In genomic region chr17:78139861-78140168, GRCh38 we compare ENCODE assay signal across 12 cellular contexts. TPM values are rescaled to one million over a fixed set of nuclear protein-coding genes. Genes with fewer than 3 reads are reported as not detected.
DNase-seq lines count a peak whose midpoint lies in the region; ATAC-seq and TF ChIP-seq lines count a peak whose summit lies in the region.
"Not testable (repeated sequence)": the region's sequence is repeated elsewhere in the genome, so short reads cannot be mapped to it uniquely, and the experiment has no call there.
"Had no signal": no experiment of that assay in that cellular context is flagged by ENCODE, and none has a peak within 500 bp of the region (broad histone marks: within the 10 kb centered on the region; RNA-seq: fewer than 3 reads in every experiment).

No MANE protein-coding gene starts in this region.

- H3K9me3 Mint-ChIP-seq in WTC11; activated naive CD4-positive, alpha-beta T cell treated with anti-CD3 and anti-CD28 coated beads, Interleukin-2, amount 50 U/mL, for 24 hours: not testable (repeated sequence)

- H3K9me3 ChIP-seq in HEK293 (ENCODE audit: control insufficient read depth, insufficient read depth, low read depth, low read length); iPS-15b (ENCODE audit: control insufficient read depth, insufficient read depth, low read length); neuronal stem cell (replicated peaks in 1 of 2; ENCODE audit: control insufficient read depth in 2 of 2, insufficient read depth in 1 of 2, low read depth in 1 of 2, low read length in 2 of 2): not testable (repeated sequence)

- H3K23ac ChIP-seq in neuronal stem cell (ENCODE audit: low read depth, low read length, poor library complexity) = not testable (repeated sequence)

- H4K91ac ChIP-seq in neuronal stem cell (ENCODE audit: low read depth, low read length, poor library complexity) = not testable (repeated sequence)

- H3K4me3 ChIP-seq in HEK293 (ENCODE audit: low read depth, low read length); neuronal stem cell (ENCODE audit: low read length in 2 of 2): not testable (repeated sequence)
- peak overlapping the region; percentile 8 for H3K4me3 ChIP-seq in iPS-15b (ENCODE audit: low read depth, low read length)

- not testable (repeated sequence) for H2BK12ac ChIP-seq in neuronal stem cell (ENCODE audit: low read length)

- not testable (repeated sequence) for H3K36me3 ChIP-seq in HEK293 (ENCODE audit: control insufficient read depth in 2 of 2, insufficient read depth in 1 of 2, low read length in 2 of 2); iPS-15b (ENCODE audit: control insufficient read depth, insufficient read depth, low read length); neuronal stem cell (replicated peaks in 1 of 2; ENCODE audit: control insufficient read depth in 2 of 2, insufficient read depth in 2 of 2, low read length in 2 of 2)

- H3K79me1 ChIP-seq in neuronal stem cell (ENCODE audit: low read depth, low read length) = not testable (repeated sequence)

- peak overlapping the region; percentile 43; the same call in 1 of the 2 replicates for H3K4me3 Mint-ChIP-seq in WTC11
- not testable (repeated sequence) for H3K4me3 Mint-ChIP-seq in activated naive CD4-positive, alpha-beta T cell treated with anti-CD3 and anti-CD28 coated beads, Interleukin-2, amount 50 U/mL, for 24 hours

- not testable (repeated sequence) for H2BK5ac ChIP-seq in neuronal stem cell (ENCODE audit: low read length)

- not testable (repeated sequence) for DNase-seq in WTC11 (ENCODE audit: low spot score); neuronal stem cell (ENCODE audit: low spot score)

- not testable (repeated sequence) for H3K36me3 Mint-ChIP-seq in WTC11; activated naive CD4-positive, alpha-beta T cell treated with anti-CD3 and anti-CD28 coated beads, Interleukin-2, amount 50 U/mL, for 24 hours

- TF ChIP-seq CTCF in HEK293 (tag by site-specific recombination; IDR thresholded peaks at IDR 0.05); WTC11 (IDR thresholded peaks at IDR 0.05): not testable (repeated sequence)

- POLR2A ChIA-PET in HEK293 (lab: Yijun Ruan, JAX) = interaction anchor here (0.6 to 2.1 kb wide), 13 partner anchors 9 to 1672 kb away, joined by 3 to 27 read pairs (median 5); partner anchors contain the start of genes AFMID, TK1, TMC6 and TMC8
- POLR2A ChIA-PET in WTC11 (lab: Charles Lee) = interaction anchor here (0.8 to 1.7 kb wide), 4 partner anchors 12 to 47 kb away, joined by 4 to 7 read pairs (median 5); partner anchors contain the start of genes AFMID, TK1 and TMC6

- peaks cover 19% of the 10 kb centered on the region for H3K4me1 Mint-ChIP-seq in WTC11
- peaks cover 76% of the 10 kb centered on the region for H3K4me1 Mint-ChIP-seq in activated naive CD4-positive, alpha-beta T cell treated with anti-CD3 and anti-CD28 coated beads, Interleukin-2, amount 50 U/mL, for 24 hours

- not testable (repeated sequence) for H2BK120ac ChIP-seq in neuronal stem cell (ENCODE audit: low read depth, low read length)

- peak overlapping the region; percentile 8 for H3K18ac ChIP-seq in neuronal stem cell (ENCODE audit: low read length)

- CTCF ChIA-PET in HEK293 (lab: Yijun Ruan, JAX) = interaction anchor here (0.6 to 2.5 kb wide), 11 partner anchors 10 to 115 kb away, joined by 3 to 15 read pairs (median 4); partner anchors contain the start of genes AFMID, TK1 and TMC8
- CTCF ChIA-PET in WTC11 (lab: Charles Lee) = interaction anchor here (0.7 to 10.2 kb wide), 10 partner anchors 8 to 1217 kb away, joined by 3 to 82 read pairs (median 12); partner anchors contain the start of genes AFMID, TK1, TMC6 and TMC8

- H3K27ac ChIP-seq in HEK293 (ENCODE audit: extremely low read depth, low read depth, low read length); neuronal stem cell (replicated peaks; ENCODE audit: low read length): not testable (repeated sequence)

- not testable (repeated sequence) for H3K4me1 ChIP-seq in HEK293 (ENCODE audit: control insufficient read depth, insufficient read depth, low read length); iPS-15b (ENCODE audit: control insufficient read depth, insufficient read depth, low read length); neuronal stem cell (ENCODE audit: control insufficient read depth in 2 of 2, insufficient read depth in 1 of 2, low read depth in 1 of 2, low read length in 2 of 2)

- H3K27ac Mint-ChIP-seq in WTC11 = peak overlapping the region; percentile 72; the same call in 1 of the 2 replicates
- H3K27ac Mint-ChIP-seq in activated naive CD4-positive, alpha-beta T cell treated with anti-CD3 and anti-CD28 coated beads, Interleukin-2, amount 50 U/mL, for 24 hours = peak overlapping the region; percentile 87

- H3K14ac ChIP-seq in neuronal stem cell (ENCODE audit: low read length) = not testable (repeated sequence)

- H2AK5ac ChIP-seq in neuronal stem cell (ENCODE audit: low read depth, low read length) = peak overlapping the region; percentile 89

- not testable (repeated sequence) for H3K4me2 ChIP-seq in neuronal stem cell (ENCODE audit: insufficient read depth, low read length, poor library complexity, severe bottlenecking)

- ATAC-seq in WTC11 = not testable (repeated sequence)

- not testable (repeated sequence) for H2BK15ac ChIP-seq in neuronal stem cell (ENCODE audit: low read length)

- not testable (repeated sequence) for H3K27me3 ChIP-seq in iPS-15b (ENCODE audit: control insufficient read depth, insufficient read depth, low read length)
- H3K27me3 ChIP-seq in neuronal stem cell (ENCODE audit: control insufficient read depth in 3 of 3, insufficient read depth in 3 of 3, low read depth in 1 of 3, low read length in 3 of 3) = peaks cover 0 to 37% (median 3%) of the 10 kb centered on the region in 3 experiments

- H4K8ac ChIP-seq in neuronal stem cell (ENCODE audit: low read depth, low read length) = not testable (repeated sequence)

- H2AFZ ChIP-seq in neuronal stem cell (ENCODE audit: low read length) = not testable (repeated sequence)

- no CpG with 5 or more reads among the region's 12 CpGs for WGBS in neuronal stem cell (ENCODE audit: extremely low coverage in 2 of 2, insufficient read length in 2 of 2, insufficient replicate concordance in 1 of 2), 2 donors

- not testable (repeated sequence) for H3K4ac ChIP-seq in neuronal stem cell (ENCODE audit: low read length)

- H3K27me3 Mint-ChIP-seq in WTC11 (ENCODE audit: low read depth); activated naive CD4-positive, alpha-beta T cell treated with anti-CD3 and anti-CD28 coated beads, Interleukin-2, amount 50 U/mL, for 24 hours: not testable (repeated sequence)

- H3K9ac ChIP-seq in iPS-15b (ENCODE audit: low read depth, low read length); neuronal stem cell (ENCODE audit: low read depth, low read length, poor library complexity): not testable (repeated sequence)

TF ChIP-seq in HEK293, 187 proteins besides CTCF, POLR2A, EP300 and RAD21:
- peak; percentile 20; the same call in 1 of the 2 replicates for TF ChIP-seq EGR2 (tag by site-specific recombination; IDR thresholded peaks at IDR 0.05; ENCODE audit: low read depth)
- peak; percentile 6; the same call in 1 of the 2 replicates for TF ChIP-seq BCL11B (tag by site-specific recombination; IDR thresholded peaks at IDR 0.05; ENCODE audit: low read depth)

RNA-seq across cellular contexts. Expression of gene C17orf99, which starts 6.4 kb away (rescaled TPM):
- total RNA-seq in WTC11 (2021) = not detected in 3 replicates
- polyA plus RNA-seq in neuronal stem cell (2013, experiment 1 of 2) = not detected
- polyA plus RNA-seq in neuronal stem cell (2013, experiment 2 of 2) = not detected
- total RNA-seq: astrocyte; endodermal cell; H9; heart left ventricle; progenitor cell of endocrine pancreas; subcutaneous adipose tissue; T-helper 1 cell treated with Interleukin-12 subunit alpha and Interleukin-12 subunit beta and Interleukin-4 antibody, amounts not matched to agents 30 ng/mL and 1 ng/mL, for 36 hours had no signal
- polyA plus RNA-seq: heart left ventricle had no signal

RNA-seq across cellular contexts. Expression of gene TMC8, which starts 9.2 kb away (rescaled TPM):
- 2.9 to 3.7 TPM (median 3.1 TPM) in 3 replicates for total RNA-seq in WTC11 (2021)
- 0.08 TPM for polyA plus RNA-seq in neuronal stem cell (2013, experiment 1 of 2)
- polyA plus RNA-seq in neuronal stem cell (2013, experiment 2 of 2) = 0.08 TPM

RNA-seq across cellular contexts. Expression of gene TMC6, which starts 11.3 kb away (rescaled TPM):
- total RNA-seq in WTC11 (2021) = 90.9 to 120 TPM (median 93.2 TPM) in 3 replicates
- 18.0 TPM for polyA plus RNA-seq in neuronal stem cell (2013, experiment 1 of 2)
- polyA plus RNA-seq in neuronal stem cell (2013, experiment 2 of 2) = 18.2 TPM

RNA-seq across cellular contexts. Expression of gene SYNGR2, which starts 28.6 kb away (rescaled TPM):
- 47.7 to 50.3 TPM (median 50.2 TPM) in 3 replicates for total RNA-seq in WTC11 (2021)
- polyA plus RNA-seq in neuronal stem cell (2013, experiment 1 of 2) = 16.6 TPM
- polyA plus RNA-seq in neuronal stem cell (2013, experiment 2 of 2) = 16.6 TPM

RNA-seq across cellular contexts. Expression of gene TK1, which starts 47.0 kb away (rescaled TPM):
- 72.5 to 84.1 TPM (median 82.6 TPM) in 3 replicates for total RNA-seq in WTC11 (2021)
- 38.3 TPM for polyA plus RNA-seq in neuronal stem cell (2013, experiment 1 of 2)
- polyA plus RNA-seq in neuronal stem cell (2013, experiment 2 of 2) = 37.7 TPM
